ENCODE assay signal across 5 cellular contexts in the genomic region with DNA sequence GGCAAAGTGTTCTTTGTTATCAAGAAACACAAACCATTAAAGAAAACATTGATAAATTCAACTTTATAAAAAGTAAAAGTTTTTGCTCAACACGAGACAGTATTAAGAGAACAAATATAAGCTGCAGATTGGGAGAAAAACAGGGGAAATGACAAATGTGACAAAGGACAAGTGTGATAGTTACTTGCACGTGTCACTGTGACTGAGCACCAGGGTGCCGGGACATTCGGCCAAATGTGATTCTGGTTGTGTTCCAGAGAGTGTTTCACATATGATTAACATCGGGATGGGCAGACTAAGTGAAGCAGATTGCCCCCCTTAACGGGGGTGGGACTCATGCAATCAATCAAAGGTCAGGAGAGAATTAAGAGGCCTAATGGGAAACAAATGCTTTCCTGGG. TPM values are rescaled to one million over a fixed set of nuclear protein-coding genes. Genes with fewer than 3 reads are reported as not detected.
"Had no signal": no experiment of that assay in that cellular context is flagged by ENCODE, and none has a peak within 500 bp of the region (broad histone marks: within the 10 kb centered on the region; RNA-seq: fewer than 3 reads in every experiment).

No MANE protein-coding gene starts in this region.

RNA-seq across cellular contexts. Expression of a gene that starts 46.4 kb away (rescaled TPM):
- total RNA-seq: myocyte had no signal
- polyA plus RNA-seq: hepatocyte; lung; mammary epithelial cell; naive thymus-derived CD4-positive, alpha-beta T cell had no signal
